Comparison of ENCODE assay signal across 8 cellular contexts in genomic region chr4:112145326-112145819, GRCh38. TPM values are rescaled to one million over a fixed set of nuclear protein-coding genes. Genes with fewer than 3 reads are reported as not detected.
A peak's percentile ranks its signal among the peaks of the same experiment; 100 is the strongest.
DNase-seq lines count a peak whose midpoint lies in the region; ATAC-seq and TF ChIP-seq lines count a peak whose summit lies in the region.

Gene FAM241A, plus strand, starts transcription at chr4:112145454. Its CDS starts 127 bp downstream, at chr4:112145581.

- H3K36me3 ChIP-seq in HUES6 (ENCODE audit: control insufficient read depth, insufficient read depth, low read length) (no peaks in the 10 kb centered on the region), SJCRH30 (no peaks in the 10 kb centered on the region), thymus (ENCODE audit: control insufficient read depth, insufficient read depth) (no peaks in the 10 kb centered on the region)

- H3K27me3 ChIP-seq in HUES6 (ENCODE audit: control insufficient read depth, insufficient read depth, low read length) (peaks cover 35% of the 10 kb centered on the region), SJCRH30 (no peaks in the 10 kb centered on the region), thymus (ENCODE audit: control insufficient read depth, insufficient read depth) (no peaks in the 10 kb centered on the region)

- no peak for TF ChIP-seq CTCF in omental fat pad (IDR thresholded peaks at IDR 0.05)

- peak within 1 kb of the TSS; percentile 75 for H3K4me3 ChIP-seq in HUES6 (ENCODE audit: low read depth, low read length)
- peak within 1 kb of the TSS; percentile 72 for H3K4me3 ChIP-seq in SJCRH30
- H3K4me3 ChIP-seq in thymus (ENCODE audit: low read length) = peak within 1 kb of the TSS; percentile 82

- H3K9ac ChIP-seq in HUES6 (ENCODE audit: low read length) = peak within 1 kb of the TSS; percentile 29

- DNase-seq in DMS153 treated with DMSO at 0.1 percent for 48 hours (lab: John Stamatoyannopoulos, UW; ENCODE audit: unreplicated experiment) (peak; percentile 60), SJCRH30 (peak; percentile 71 to 74), germinal center (ENCODE audit: low spot score) (peak; percentile 97), omental fat pad (ENCODE audit: low spot score) (peak; percentile 78)
- DNase-seq in activated naive CD4-positive, alpha-beta T cell treated with Interleukin-2 at 50 U/mL for 16 hours = peak; percentile 91

- H3K27ac ChIP-seq in HUES6 (ENCODE audit: low read depth, low read length) (no peak within 1 kb of the TSS), SJCRH30 (no peak within 1 kb of the TSS), thymus (ENCODE audit: low read depth) (peak within 1 kb of the TSS; percentile 75)

- H3K9me3 ChIP-seq in HUES6 (ENCODE audit: control insufficient read depth, insufficient read depth, low read depth, low read length) = no peaks in the 10 kb centered on the region
- H3K9me3 ChIP-seq in SJCRH30 (replicated peaks) = no peaks in the 10 kb centered on the region; the same call in 1 of the 2 replicates
- no peaks in the 10 kb centered on the region for H3K9me3 ChIP-seq in thymus (ENCODE audit: control insufficient read depth)

- peak; percentile 78 for ATAC-seq in GM21447 (IDR thresholded peaks at IDR 0.05; ENCODE audit: unreplicated experiment)
- peak; percentile 97 for ATAC-seq in omental fat pad (ENCODE audit: low FRiP score)

- H3K4me1 ChIP-seq in HUES6 (ENCODE audit: control insufficient read depth, insufficient read depth, low read length) = no peaks in the 10 kb centered on the region
- H3K4me1 ChIP-seq in SJCRH30 = no peaks in the 10 kb centered on the region
- H3K4me1 ChIP-seq in thymus (ENCODE audit: control insufficient read depth, insufficient read depth, low read length) = no peaks in the 10 kb centered on the region

- under 1% methylated on average over 74 of the region's 74 CpGs for WGBS in thymus

RNA-seq across cellular contexts. Expression of gene FAM241A, which starts in this region (rescaled TPM):
- 0.03 and 0.08 TPM in 2 replicates for total RNA-seq in SJCRH30 (2014; rRNA removed; shearing (Covaris generic))
- 10 to 100 TPM in 3 of 4 donors, 1 to 10 TPM in 1; 6.0 to 37.4 (median 18.9) TPM for total RNA-seq in omental fat pad
- polyA plus RNA-seq in thymus = 3.8 TPM

Comparison
In these comparisons a context has a peak if more than half of its experiments do, and no peak if none do; other contexts are left out.
1. Peak in DNase-seq and H3K4me3 ChIP-seq in SJCRH30; RNA of the gene not detected or under 1 TPM.